ENCODE assay signal across 15 cellular contexts in genomic region chr17:41914358-41914766, GRCh38. TPM values are rescaled to one million over a fixed set of nuclear protein-coding genes. Genes with fewer than 3 reads are reported as not detected.
DNase-seq lines count a peak whose midpoint lies in the region; ATAC-seq and TF ChIP-seq lines count a peak whose summit lies in the region.
"Had no signal": no experiment of that assay in that cellular context is flagged by ENCODE, and none has a peak within 500 bp of the region (broad histone marks: within the 10 kb centered on the region; RNA-seq: fewer than 3 reads in every experiment).

No MANE protein-coding gene starts in this region.

- TF ChIP-seq CTCF in Caco-2 (IDR thresholded peaks at IDR 0.05; ENCODE audit: insufficient read depth in 1 of 2, low read depth in 1 of 2, low read length in 1 of 2, severe bottlenecking in 1 of 2, unreplicated experiment in 1 of 2) (no peak), hepatocyte (IDR thresholded peaks at IDR 0.05; ENCODE audit: poor library complexity) (no peak), progenitor cell of endocrine pancreas (IDR thresholded peaks at IDR 0.05; ENCODE audit: unreplicated experiment) (no peak), esophagus squamous epithelium (IDR thresholded peaks at IDR 0.05) (no peak)

- peak overlapping the region; percentile 94 for H3K4me3 Mint-ChIP-seq in Caco-2 (ENCODE audit: unreplicated experiment)
- H3K4me3 Mint-ChIP-seq in activated T-helper 17 cell treated with anti-CD3 and anti-CD28 coated beads, Interleukin-2, amount 50 U/mL, for 72 hours, result no peak overlapping the region
- no peak overlapping the region for H3K4me3 Mint-ChIP-seq in progenitor cell of endocrine pancreas (ENCODE audit: low read depth)
- H3K4me3 Mint-ChIP-seq: T-helper 17 cell had no signal

- no peak for TF ChIP-seq POLR2A in esophagus squamous epithelium (IDR thresholded peaks at IDR 0.05)

- no peaks in the 10 kb centered on the region for H3K9me3 ChIP-seq in Caco-2
- no peaks in the 10 kb centered on the region for H3K9me3 ChIP-seq in hepatocyte (ENCODE audit: low read depth)
- H3K9me3 ChIP-seq in esophagus squamous epithelium, result no peaks in the 10 kb centered on the region
- H3K9me3 ChIP-seq in effector memory CD4-positive, alpha-beta T cell (ENCODE audit: control insufficient read depth, low read length), result no peaks in the 10 kb centered on the region
- H3K9me3 ChIP-seq: adrenal gland, thoracic aorta had no signal

- peaks cover 79% of the 10 kb centered on the region for H3K79me2 ChIP-seq in hepatocyte

- POLR2A ChIA-PET in Caco-2 (lab: Charles Lee), result interaction anchor here (1.9 kb wide), 1 partner anchor 16 kb away, joined by 12 read pairs; the partner anchor contains the start of gene ODAD4

- H3K9me3 Mint-ChIP-seq in Caco-2 (ENCODE audit: unreplicated experiment), result no peaks in the 10 kb centered on the region
- H3K9me3 Mint-ChIP-seq in activated T-helper 17 cell treated with anti-CD3 and anti-CD28 coated beads, Interleukin-2, amount 50 U/mL, for 72 hours, result no peaks in the 10 kb centered on the region
- no peaks in the 10 kb centered on the region for H3K9me3 Mint-ChIP-seq in progenitor cell of endocrine pancreas (ENCODE audit: low read depth)

- H3K4me1 Mint-ChIP-seq in Caco-2 (ENCODE audit: low read depth, unreplicated experiment) (peaks cover 39% of the 10 kb centered on the region), progenitor cell of endocrine pancreas (ENCODE audit: low read depth) (peaks cover 41% of the 10 kb centered on the region)
- H3K4me1 Mint-ChIP-seq in activated T-helper 17 cell treated with anti-CD3 and anti-CD28 coated beads, Interleukin-2, amount 50 U/mL, for 72 hours, result peaks cover 17% of the 10 kb centered on the region

- DNase-seq in Caco-2 (peak; percentile 57 to 65), hepatocyte (ENCODE audit: low spot score) (peak; percentile 48), progenitor cell of endocrine pancreas (ENCODE audit: low spot score, unreplicated experiment) (no peak), esophagus squamous epithelium (lab: John Stamatoyannopoulos, UW) (no peak), NCI-H1436 (lab: John Stamatoyannopoulos, UW) (no peak), COR-L47 (lab: John Stamatoyannopoulos, UW) (no peak)
- DNase-seq in effector memory CD4-positive, alpha-beta T cell, result no peak
- DNase-seq: activated T-cell treated with anti-CD3 and anti-CD28 coated beads for 4 hours, foreskin fibroblast, Karpas-422, T-helper 17 cell had no signal

- H3K9me2 ChIP-seq in hepatocyte (replicated peaks; ENCODE audit: insufficient read depth), result no peaks in the 10 kb centered on the region

- H3K4me1 ChIP-seq in Caco-2, result peaks cover 38% of the 10 kb centered on the region
- H3K4me1 ChIP-seq in hepatocyte (ENCODE audit: insufficient read depth), result peaks cover 43% of the 10 kb centered on the region
- H3K4me1 ChIP-seq in esophagus squamous epithelium, result peaks cover 14 to 54% (median 16%) of the 10 kb centered on the region in 3 donors
- peaks cover 9% of the 10 kb centered on the region for H3K4me1 ChIP-seq in effector memory CD4-positive, alpha-beta T cell (ENCODE audit: control insufficient read depth, insufficient read depth, low read length, poor library complexity, severe bottlenecking)

- H3K4me2 ChIP-seq in hepatocyte, result peak overlapping the region; percentile 90

- 56% methylated on average over 6 of the region's 6 CpGs for WGBS in hepatocyte (ENCODE audit: low lambda C conversion rate, missing lambda C conversion rate)
- WGBS in esophagus squamous epithelium, 2 donors, result 65 to 83% methylated on average over 4 to 6 of the region's 6 CpGs

- H3K4me3 ChIP-seq in Caco-2 (ENCODE audit: low read depth, low read length), result peak overlapping the region; percentile 15; the same call in 1 of the 2 replicates
- no peak overlapping the region for H3K4me3 ChIP-seq in hepatocyte
- no peak overlapping the region for H3K4me3 ChIP-seq in esophagus squamous epithelium
- no peak overlapping the region for H3K4me3 ChIP-seq in effector memory CD4-positive, alpha-beta T cell (ENCODE audit: insufficient read depth, low read depth, low read length, poor library complexity, severe bottlenecking)
- H3K4me3 ChIP-seq: adrenal gland, thoracic aorta had no signal

- H3K36me3 Mint-ChIP-seq in Caco-2 (ENCODE audit: insufficient read depth, unreplicated experiment), result peaks cover 89% of the 10 kb centered on the region
- H3K36me3 Mint-ChIP-seq in activated T-helper 17 cell treated with anti-CD3 and anti-CD28 coated beads, Interleukin-2, amount 50 U/mL, for 72 hours (ENCODE audit: low read depth), result peaks cover 69% of the 10 kb centered on the region
- H3K36me3 Mint-ChIP-seq in progenitor cell of endocrine pancreas (ENCODE audit: insufficient read depth), result peaks cover 19% of the 10 kb centered on the region

- peaks cover 53% of the 10 kb centered on the region for H4K20me1 ChIP-seq in hepatocyte (ENCODE audit: insufficient read depth, poor library complexity, severe bottlenecking)

- peaks cover 10% of the 10 kb centered on the region for H3K36me3 ChIP-seq in Caco-2 (ENCODE audit: control insufficient read depth, insufficient read depth, low read length)
- H3K36me3 ChIP-seq in hepatocyte (replicated peaks; ENCODE audit: insufficient read depth, low read depth), result no peaks in the 10 kb centered on the region
- peaks cover 23 to 51% (median 33%) of the 10 kb centered on the region in 3 donors for H3K36me3 ChIP-seq in esophagus squamous epithelium
- H3K36me3 ChIP-seq in effector memory CD4-positive, alpha-beta T cell (ENCODE audit: control insufficient read depth, insufficient read depth, low read length), result peaks cover 46% of the 10 kb centered on the region

- ATAC-seq in activated T-helper 17 cell treated with anti-CD3 and anti-CD28 coated beads, Interleukin-2, amount 50 U/mL, for 72 hours (replicated peaks), result no peak
- ATAC-seq: T-helper 17 cell had no signal

- H3K27ac ChIP-seq in hepatocyte (peak overlapping the region; percentile 86), esophagus squamous epithelium (no peak overlapping the region)
- no peak overlapping the region for H3K27ac ChIP-seq in effector memory CD4-positive, alpha-beta T cell (ENCODE audit: insufficient read depth, low read length, poor library complexity, severe bottlenecking)
- H3K27ac ChIP-seq: HL-60, thoracic aorta had no signal

- no peaks in the 10 kb centered on the region for H3K27me3 ChIP-seq in Caco-2 (replicated peaks; ENCODE audit: control insufficient read depth, insufficient read depth, low read length)
- H3K27me3 ChIP-seq in hepatocyte, result no peaks in the 10 kb centered on the region
- H3K27me3 ChIP-seq in esophagus squamous epithelium, result no peaks in the 10 kb centered on the region
- H3K27me3 ChIP-seq in effector memory CD4-positive, alpha-beta T cell (replicated peaks; ENCODE audit: control insufficient read depth, insufficient read depth, low read length, poor library complexity, severe bottlenecking), result no peaks in the 10 kb centered on the region
- H3K27me3 ChIP-seq: adrenal gland had no signal

- H3K27me3 Mint-ChIP-seq in Caco-2 (ENCODE audit: insufficient read depth, unreplicated experiment) (no peaks in the 10 kb centered on the region), progenitor cell of endocrine pancreas (no peaks in the 10 kb centered on the region)
- H3K27me3 Mint-ChIP-seq in activated T-helper 17 cell treated with anti-CD3 and anti-CD28 coated beads, Interleukin-2, amount 50 U/mL, for 72 hours, result no peaks in the 10 kb centered on the region
- H3K27me3 Mint-ChIP-seq: T-helper 17 cell had no signal

- H2AFZ ChIP-seq in hepatocyte, result no peak overlapping the region

- CTCF ChIA-PET in Caco-2 (lab: Charles Lee), result interaction anchor here (0.5 to 1.3 kb wide), 4 partner anchors 16 to 278 kb away, joined by 4 to 8 read pairs (median 4); partner anchors contain the start of gene ODAD4

- peak overlapping the region; percentile 63 for H3K27ac Mint-ChIP-seq in Caco-2 (ENCODE audit: unreplicated experiment)
- peak overlapping the region; percentile 80 for H3K27ac Mint-ChIP-seq in activated T-helper 17 cell treated with anti-CD3 and anti-CD28 coated beads, Interleukin-2, amount 50 U/mL, for 72 hours
- H3K27ac Mint-ChIP-seq in progenitor cell of endocrine pancreas, result peak overlapping the region; percentile 85

- BruUV-seq in Caco-2 (replicated peaks; lab: Mats Ljungman, UMichigan), result no TSS peak

- intact Hi-C loops in Caco-2 (cut with micrococcal nuclease; ENCODE audit: unreplicated experiment), result loop anchor here (2.0 kb wide), 1 partner anchor 20 kb away; no protein-coding TSS in a partner anchor
- intact Hi-C loops in esophagus squamous epithelium (cut with DNase I), result no loop called here

RNA-seq across cellular contexts. Expression of gene ACLY, which starts 4.4 kb away (rescaled TPM):
- total RNA-seq in Caco-2 (2022), result 246 and 252 TPM in 2 replicates
- total RNA-seq in activated T-helper 17 cell treated with anti-CD3 and anti-CD28 coated beads, Interleukin-2, amount 50 U/mL, for 72 hours, result 100 to 1,000 TPM in 1 of 2 donors, 10 to 100 TPM in 1; 95.4 to 222 TPM
- total RNA-seq in hepatocyte, result 157 and 167 TPM in 2 replicates
- polyA plus RNA-seq in hepatocyte, result 82.1 and 101 TPM in 2 replicates
- total RNA-seq in progenitor cell of endocrine pancreas, result 186 and 188 TPM in 2 replicates
- total RNA-seq in esophagus squamous epithelium, result 100 to 1,000 TPM in 1 of 4 donors, 10 to 100 TPM in 3; 51.5 to 121 (median 62.7) TPM

RNA-seq across cellular contexts. Expression of gene ODAD4, which starts 16.1 kb away (rescaled TPM):
- total RNA-seq in Caco-2 (2022) (0.98 and 1.3 TPM in 2 replicates), hepatocyte (0.52 and 0.53 TPM in 2 replicates), progenitor cell of endocrine pancreas (6.3 and 7.1 TPM in 2 replicates), esophagus squamous epithelium (under 1 TPM in 1 of 4 donors, not detected in 3; 0.38 TPM)
- under 1 TPM; 0.63 to 0.93 TPM for total RNA-seq in activated T-helper 17 cell treated with anti-CD3 and anti-CD28 coated beads, Interleukin-2, amount 50 U/mL, for 72 hours
- 0.75 and 0.76 TPM in 2 replicates for polyA plus RNA-seq in hepatocyte

RNA-seq across cellular contexts. Expression of gene KLHL11, which starts 49.1 kb away (rescaled TPM):
- total RNA-seq in Caco-2 (2022) (20.3 and 22.2 TPM in 2 replicates), hepatocyte (21.5 and 25.2 TPM in 2 replicates), progenitor cell of endocrine pancreas (16.9 and 19.6 TPM in 2 replicates), esophagus squamous epithelium (10 to 100 TPM; 11.8 to 20.4 (median 13.1) TPM)
- total RNA-seq in activated T-helper 17 cell treated with anti-CD3 and anti-CD28 coated beads, Interleukin-2, amount 50 U/mL, for 72 hours, result 10 to 100 TPM; 15.1 to 16.2 TPM
- polyA plus RNA-seq in hepatocyte, result 9.0 and 10.0 TPM in 2 replicates

RNA-seq across cellular contexts. Expression of gene CNP, which starts 52.2 kb away (rescaled TPM):
- total RNA-seq in Caco-2 (2022), result 90.1 and 94.5 TPM in 2 replicates
- total RNA-seq in activated T-helper 17 cell treated with anti-CD3 and anti-CD28 coated beads, Interleukin-2, amount 50 U/mL, for 72 hours, result 10 to 100 TPM; 51.4 to 82.9 TPM
- total RNA-seq in hepatocyte, result 59.8 and 61.4 TPM in 2 replicates
- 77.7 and 97.0 TPM in 2 replicates for polyA plus RNA-seq in hepatocyte
- 98.7 and 102 TPM in 2 replicates for total RNA-seq in progenitor cell of endocrine pancreas
- 10 to 100 TPM; 45.3 to 66.0 (median 53.0) TPM for total RNA-seq in esophagus squamous epithelium

Comparison
In these comparisons a context has a peak if more than half of its experiments do, and no peak if none do; other contexts are left out.
1. DNase-seq: peak in Caco-2 (2 of 2) and hepatocyte (single experiment); none in progenitor cell of endocrine pancreas (single experiment), esophagus squamous epithelium (single experiment), NCI-H1436 (single experiment), COR-L47 (single experiment) and effector memory CD4-positive, alpha-beta T cell (0 of 3).
2. Peak in every context shown above with its lines, with median percentiles within 50 percentile points of each other: H3K27ac Mint-ChIP-seq.